In genomic region chr16:508884-509736, GRCh38 we compare ENCODE assay signal across 1 cellular context.
TF ChIP-seq lines count a peak whose summit lies in the region.

No MANE protein-coding gene starts in this region.

TF ChIP-seq in H1, 55 proteins besides CTCF, POLR2A, EP300 and RAD21:
- TF ChIP-seq TAF1 (IDR thresholded peaks at IDR 0.05; ENCODE audit: low read depth, low read length) (no peak), NANOG (IDR thresholded peaks at IDR 0.05; ENCODE audit: insufficient read depth, low read depth, low read length, poor library complexity, severe bottlenecking) (no peak), CREB1 (IDR thresholded peaks at IDR 0.05) (no peak), NRF1 (IDR thresholded peaks at IDR 0.05; ENCODE audit: low read depth, low read length) (no peak), BACH1 (IDR thresholded peaks at IDR 0.05; ENCODE audit: low read length) (no peak), CHD2 (IDR thresholded peaks at IDR 0.05; ENCODE audit: low read length) (no peak), RFX5 (IDR thresholded peaks at IDR 0.05; ENCODE audit: borderline replicate concordance, low read depth, low read length) (no peak), CHD1 (IDR thresholded peaks at IDR 0.05; ENCODE audit: low read depth, low read length) (no peak)
